ENCODE assay signal across 29 cellular contexts in the genomic region with DNA sequence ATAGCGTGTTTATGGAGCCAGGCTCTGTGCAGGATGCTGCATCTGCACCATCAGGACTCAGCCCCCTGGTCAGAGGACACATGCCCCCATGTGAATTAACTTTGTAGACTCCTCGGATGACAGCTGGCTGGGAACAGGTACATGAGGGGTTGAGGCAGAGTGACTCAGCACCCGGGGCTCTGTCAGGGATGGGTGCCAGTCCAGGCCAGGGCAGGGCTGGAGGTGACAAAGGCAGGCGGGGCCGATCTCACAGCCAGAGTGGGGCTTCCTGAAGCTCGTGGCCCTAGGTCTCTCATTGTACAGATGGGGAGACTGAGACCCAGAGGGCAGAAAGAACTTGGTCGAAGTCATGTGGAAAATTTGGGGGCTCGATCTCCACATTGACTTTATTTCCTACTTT.
"Had no signal": no experiment of that assay in that cellular context is flagged by ENCODE, and none has a peak within 500 bp of the region (broad histone marks: within the 10 kb centered on the region; RNA-seq: fewer than 3 reads in every experiment).

No MANE protein-coding gene starts in this region.

- DNase-seq: activated B cell treated with CpG ODN at 0.5 μM for 24 hours; activated CD4-positive, alpha-beta memory T cell treated with anti-CD3 and anti-CD28 coated beads for 36 hours; activated CD4-positive, alpha-beta T cell treated with anti-CD3 and anti-CD28 coated beads, Interleukin-2, amount 10 ng/mL, durations not matched to agents 24 days and 14 days; activated CD8-positive, alpha-beta memory T cell treated with anti-CD3 and anti-CD28 coated beads, Interleukin-2, amount 10 ng/mL, durations not matched to agents 7 days and 5 days; activated CD8-positive, alpha-beta memory T cell treated with anti-CD3 and anti-CD28 coated beads, Interleukin-2, amount 50 U/mL, for 4 hours; activated CD8-positive, alpha-beta T cell treated with anti-CD3 and anti-CD28 coated beads, Interleukin-2, amount 10 ng/mL, durations not matched to agents 7 days and 5 days; activated effector memory CD4-positive, alpha-beta T cell treated with anti-CD3 and anti-CD28 coated beads, Interleukin-2, amount 50 U/mL, for 16 hours; activated naive CD4-positive, alpha-beta T cell treated with anti-CD3 and anti-CD28 coated beads for 36 hours; activated T-cell treated with anti-CD3 and anti-CD28 coated beads, Interleukin-2, amount 50 U/mL, for 1 hour; activated T-cell treated with anti-CD3 and anti-CD28 coated beads, Interleukin-2, amount 50 U/mL, for 48 hours; amniotic stem cell; anterior cingulate cortex; brain microvascular endothelial cell; dorsolateral prefrontal cortex; effector memory CD4-positive, alpha-beta T cell; endodermal cell; foreskin keratinocyte; gastrocnemius medialis; glutamatergic neuron; heart left ventricle; T-helper 1 cell; T-helper 17 cell; T1000; WERI-Rb-1 had no signal

- H3K27me3 ChIP-seq: dorsolateral prefrontal cortex had no signal

- FAIRE-seq: astrocyte, bronchial epithelial cell had no signal

- H3K9me3 ChIP-seq: esophagus muscularis mucosa, gastrocnemius medialis, heart left ventricle had no signal

- ATAC-seq: activated CD4-positive, CD25-positive, alpha-beta regulatory T cell treated with anti-CD3 and anti-CD28 coated beads, Interleukin-2, amount 50 U/mL, for 24 hours; activated CD8-positive, alpha-beta memory T cell treated with anti-CD3 and anti-CD28 coated beads, Interleukin-2, amount 10 ng/mL, durations not matched to agents 7 days and 5 days; activated CD8-positive, alpha-beta T cell treated with anti-CD3 and anti-CD28 coated beads, Interleukin-2, amount 10 ng/mL, durations not matched to agents 7 days and 5 days; foreskin keratinocyte; gastrocnemius medialis; heart left ventricle; T-helper 17 cell had no signal

- H3K4me1 ChIP-seq: foreskin keratinocyte, gastrocnemius medialis had no signal

- H3K36me3 ChIP-seq: brain microvascular endothelial cell, esophagus muscularis mucosa, gastrocnemius medialis, heart left ventricle, WERI-Rb-1 had no signal

- H3K27ac ChIP-seq: brain microvascular endothelial cell, coronary artery, dorsolateral prefrontal cortex, esophagus muscularis mucosa, foreskin keratinocyte, gastrocnemius medialis, heart left ventricle, WERI-Rb-1 had no signal

- H3K4me3 ChIP-seq: coronary artery, dorsolateral prefrontal cortex, esophagus muscularis mucosa, gastrocnemius medialis, heart left ventricle had no signal
